1 cellular context compared by ENCODE assay signal in genomic region chr1:225777583-225778411, GRCh38.
TF ChIP-seq lines count a peak whose summit lies in the region.

SRP9 (plus strand) TSS chr1:225777826; CDS start chr1:225777941, 115 bp downstream.

TF ChIP-seq in GM12878, 131 proteins besides CTCF, POLR2A, EP300 and RAD21 (continued from another document and continues in another):
- TF ChIP-seq ZNF687 (IDR thresholded peaks at IDR 0.05), result no peak
- TF ChIP-seq GATAD2B (conservative IDR thresholded peaks at IDR 0.05; ENCODE audit: low read depth), result 0 out of 2 replicates have a peak, but pooled peaks have one; percentile 47
- TF ChIP-seq BRCA1 (IDR thresholded peaks at IDR 0.05; ENCODE audit: low read depth, low read length), result no peak
- no peak for TF ChIP-seq BCLAF1 (IDR thresholded peaks at IDR 0.05)
- peak; percentile 80 for TF ChIP-seq CREB1 (IDR thresholded peaks at IDR 0.05; ENCODE audit: low read depth)
- TF ChIP-seq YY1 (IDR thresholded peaks at IDR 0.05; ENCODE audit: low read depth, low read length), result peak; percentile 96
- TF ChIP-seq JUNB (IDR thresholded peaks at IDR 0.05), result no peak
- TF ChIP-seq HDAC2 (IDR thresholded peaks at IDR 0.05), result no peak
- TF ChIP-seq MYB (IDR thresholded peaks at IDR 0.05; ENCODE audit: borderline replicate concordance, low read depth, low read length), result no peak
- no peak for TF ChIP-seq TCF3 (IDR thresholded peaks at IDR 0.05; ENCODE audit: borderline replicate concordance, insufficient read depth, low read depth, low read length)
- TF ChIP-seq POU2F2 (IDR thresholded peaks at IDR 0.05; ENCODE audit: borderline replicate concordance, low read depth, low read length), result peak; percentile 26; the same call in 1 of the 3 replicates
- TF ChIP-seq NR2C2 (IDR thresholded peaks at IDR 0.05; ENCODE audit: borderline replicate concordance, control insufficient read depth, insufficient read length, low read depth), result no peak
- no peak; the same call in 1 of the 2 replicates for TF ChIP-seq POLR2AphosphoS2 (IDR thresholded peaks at IDR 0.05; ENCODE audit: low read depth, low read length)
- TF ChIP-seq KLF5 (IDR thresholded peaks at IDR 0.05; ENCODE audit: partially characterized antibody), result no peak
- peak; percentile 79; the same call in 1 of the 2 replicates for TF ChIP-seq RB1 (IDR thresholded peaks at IDR 0.05; ENCODE audit: borderline replicate concordance)
- no peak for TF ChIP-seq KDM1A (IDR thresholded peaks at IDR 0.05; ENCODE audit: borderline replicate concordance)
- TF ChIP-seq CBFB (IDR thresholded peaks at IDR 0.05; ENCODE audit: low read depth), result peak; percentile 46; the same call in 1 of the 2 replicates
- peak; percentile 46; the same call in 1 of the 2 replicates for TF ChIP-seq RFX5 (IDR thresholded peaks at IDR 0.05; ENCODE audit: low read depth, low read length)
- TF ChIP-seq IRF4 (IDR thresholded peaks at IDR 0.05; ENCODE audit: low read depth, low read length), result no peak
- TF ChIP-seq PKNOX1 (IDR thresholded peaks at IDR 0.05), result peak; percentile 88
- TF ChIP-seq MEF2A (IDR thresholded peaks at IDR 0.05; ENCODE audit: insufficient read depth, low read depth, low read length), result 0 out of 2 replicates have a peak, but pooled peaks have one; percentile 48
- TF ChIP-seq CBX5 (IDR thresholded peaks at IDR 0.05; ENCODE audit: low read depth), result peak; percentile 57; the same call in 1 of the 2 replicates
- TF ChIP-seq PAX5 (IDR thresholded peaks at IDR 0.05; ENCODE audit: borderline replicate concordance, low read depth, low read length), result peak; percentile 49; the same call in 1 of the 2 replicates
- peak; percentile 61 to 63; a peak in 3 of 4 replicates for TF ChIP-seq IKZF2 (IDR thresholded peaks at IDR 0.05)
- TF ChIP-seq POLR2AphosphoS5 (IDR thresholded peaks at IDR 0.05; ENCODE audit: low read length), result peak; percentile 88
- TF ChIP-seq IRF3 (IDR thresholded peaks at IDR 0.05), result peak; percentile 70; the same call in 1 of the 2 replicates
- TF ChIP-seq CREM (IDR thresholded peaks at IDR 0.05; ENCODE audit: low read depth), result peak; percentile 72; the same call in 1 of the 2 replicates
- TF ChIP-seq MXI1 (IDR thresholded peaks at IDR 0.05; ENCODE audit: low read depth, low read length), result peak; percentile 60
- TF ChIP-seq CUX1 (IDR thresholded peaks at IDR 0.05; ENCODE audit: insufficient replicate concordance, low read depth, low read length), result no peak
- TF ChIP-seq RBBP5 (conservative IDR thresholded peaks at IDR 0.05), result no peak
- no peak for TF ChIP-seq BACH1 (IDR thresholded peaks at IDR 0.05; ENCODE audit: borderline replicate concordance)
- peak; percentile 23; the same call in 1 of the 2 replicates for TF ChIP-seq MLLT1 (IDR thresholded peaks at IDR 0.05)
- TF ChIP-seq MEF2B (IDR thresholded peaks at IDR 0.05; ENCODE audit: partially characterized antibody, poor library complexity, severe bottlenecking), result no peak
- TF ChIP-seq CEBPB (IDR thresholded peaks at IDR 0.05; ENCODE audit: borderline replicate concordance in 1 of 2, low read depth in 2 of 2, low read length in 2 of 2), result no peak
- 0 out of 2 replicates have a peak, but pooled peaks have one; percentile 3 for TF ChIP-seq TBL1XR1 (IDR thresholded peaks at IDR 0.05; ENCODE audit: low read depth, low read length)
- TF ChIP-seq RCOR1 (conservative IDR thresholded peaks at IDR 0.05; ENCODE audit: low read depth, low read length), result no peak
- no peak for TF ChIP-seq SUZ12 (IDR thresholded peaks at IDR 0.05; ENCODE audit: unreplicated experiment)
- TF ChIP-seq FOS (IDR thresholded peaks at IDR 0.05; ENCODE audit: borderline replicate concordance, extremely low read depth, insufficient read length), result peak; percentile 46
- TF ChIP-seq NR2C1 (IDR thresholded peaks at IDR 0.05), result no peak
- TF ChIP-seq ETV6 (conservative IDR thresholded peaks at IDR 0.05 in 1 of 2, IDR thresholded peaks at IDR 0.05 in 1 of 2; ENCODE audit: borderline replicate concordance in 1 of 2, low read depth in 1 of 2), result no peak
- no peak for TF ChIP-seq SKIL (IDR thresholded peaks at IDR 0.05; ENCODE audit: low read depth, poor library complexity, severe bottlenecking)
